8 cellular contexts compared by ENCODE assay signal in genomic region chr10:91796332-91797076, GRCh38. TPM values are rescaled to one million over a fixed set of nuclear protein-coding genes. Genes with fewer than 3 reads are reported as not detected.
DNase-seq lines count a peak whose midpoint lies in the region; ATAC-seq, FAIRE-seq and TF ChIP-seq lines count a peak whose summit lies in the region.

No MANE protein-coding gene starts in this region.

- peaks cover 38% of the 10 kb centered on the region for H3K79me2 ChIP-seq in PC-3 (ENCODE audit: low read length)

- H4K20me1 ChIP-seq in PC-3 (ENCODE audit: low read length) = peaks cover 12% of the 10 kb centered on the region

- no TSS peak for BruUV-seq in PC-3 (replicated peaks; lab: Mats Ljungman, UMichigan)

- TF ChIP-seq CTCF in PC-3 (conservative IDR thresholded peaks at IDR 0.05; ENCODE audit: low read depth, low read length) (no peak), heart left ventricle (IDR thresholded peaks at IDR 0.05) (no peak)

- no peaks in the 10 kb centered on the region for H3F3A ChIP-seq in PC-3 (ENCODE audit: low read length, unreplicated experiment)

- POLR2A ChIA-PET in PC-3 (lab: Charles Lee; ENCODE audit: unreplicated experiment) = no interaction called here

- DNase-seq in GM12891 (ENCODE audit: insufficient read length, low spot score) (no peak), PC-3 (peak; percentile 12), heart left ventricle (peak in 4 of 5 donors; percentile 27 to 43 (median 34)), retina (peak; percentile 37), AG08395 (ENCODE audit: low spot score) (no peak), MG63 (no peak)
- DNase-seq in activated naive CD4-positive, alpha-beta T cell (lab: John Stamatoyannopoulos, UW) = peak in 3 of 4 experiments; percentile 19 to 57 (median 24)

- TF ChIP-seq POLR2A in GM12891 (IDR thresholded peaks at IDR 0.05; ENCODE audit: low read depth, low read length) (no peak), heart left ventricle (IDR thresholded peaks at IDR 0.05) (no peak)

- no peak overlapping the region for H3K9ac ChIP-seq in PC-3 (ENCODE audit: low read length)

- H3K27ac ChIP-seq in PC-3 (ENCODE audit: low read length) (peak overlapping the region; percentile 27), heart left ventricle (peak overlapping the region in 11 of 12 donors; percentile 41 to 98 (median 97))

- peak overlapping the region; percentile 95 for H3K4me2 ChIP-seq in PC-3 (ENCODE audit: low read length)

- 0 out of 2 replicates have a peak, but pooled peaks cover 3% of the 10 kb centered on the region for H3K36me3 ChIP-seq in PC-3 (ENCODE audit: low read depth, low read length)
- H3K36me3 ChIP-seq in heart left ventricle = peaks cover 0 to 5% (median 0%) of the 10 kb centered on the region in 9 donors
- H3K36me3 ChIP-seq in MG63 = peaks cover 13% of the 10 kb centered on the region

- peak overlapping the region; percentile 65; the same call in 1 of the 2 replicates for H2AFZ ChIP-seq in PC-3 (ENCODE audit: low read length)

- ATAC-seq in HG02759 (IDR thresholded peaks at IDR 0.05; ENCODE audit: unreplicated experiment) (peak; percentile 39), PC-3 (peak; percentile 12; the same call in 1 of the 2 replicates), heart left ventricle (peak in 3 of 4 donors; percentile 19 to 42 (median 40))

- peak overlapping the region; percentile 98 for H3K4me3 ChIP-seq in PC-3 (ENCODE audit: low read length)
- H3K4me3 ChIP-seq in heart left ventricle = peak overlapping the region in 11 of 12 donors; percentile 30 to 95 (median 91)
- H3K4me3 ChIP-seq in MG63 = no peak overlapping the region

- no peaks in the 10 kb centered on the region for H3K9me2 ChIP-seq in PC-3 (replicated peaks; ENCODE audit: low read length)

- H3K4me1 ChIP-seq in PC-3 (ENCODE audit: insufficient read depth, low read length) = peaks cover 29% of the 10 kb centered on the region
- peaks cover 0 to 41% (median 26%) of the 10 kb centered on the region in 12 donors for H3K4me1 ChIP-seq in heart left ventricle

- FAIRE-seq in GM12891 (lab: Jason Lieb, UNC) = peak; percentile 68

- H3K9me3 ChIP-seq in PC-3 (ENCODE audit: low read length) (no peaks in the 10 kb centered on the region), heart left ventricle (no peaks in the 10 kb centered on the region), MG63 (no peaks in the 10 kb centered on the region)

- intact Hi-C loops in PC-3 (cut with micrococcal nuclease) = loop anchor here (5.0 kb wide), 1 partner anchor 39 kb away; no protein-coding TSS in a partner anchor
- intact Hi-C loops in heart left ventricle (cut with DNase I) = loop anchor here in 3 of 10 donors (1.0 to 10.0 kb wide), 3 partner anchors 91 to 126 kb away; partner anchors contain the start of genes BTAF1 (in 1 of the 3) and FGFBP3 (in 1 of the 3)

- H3K27me3 ChIP-seq in PC-3 (ENCODE audit: low read length) (no peaks in the 10 kb centered on the region), heart left ventricle (no peaks in the 10 kb centered on the region), MG63 (no peaks in the 10 kb centered on the region)

- CTCF ChIA-PET in PC-3 (lab: Charles Lee) = no interaction called here

- 8 to 24% (median 18%) methylated on average over 11 of the region's 11 CpGs for WGBS in heart left ventricle, 4 donors

TF ChIP-seq in GM12891, 5 proteins besides CTCF, POLR2A, EP300 and RAD21:
- no peak for TF ChIP-seq POLR2AphosphoS5 (IDR thresholded peaks at IDR 0.05; ENCODE audit: low read depth, low read length)
- no peak for TF ChIP-seq SPI1 (IDR thresholded peaks at IDR 0.05; ENCODE audit: low read depth, low read length)
- TF ChIP-seq POU2F2 (IDR thresholded peaks at IDR 0.05; ENCODE audit: low read depth, low read length) = no peak
- TF ChIP-seq TAF1 (IDR thresholded peaks at IDR 0.05; ENCODE audit: low read depth, low read length) = no peak
- no peak for TF ChIP-seq PAX5 (IDR thresholded peaks at IDR 0.05; ENCODE audit: insufficient read depth, low read length, severe bottlenecking)

RNA-seq across cellular contexts. Expression of gene TNKS2, which starts 1.7 kb away (rescaled TPM):
- 4.3 TPM for polyA plus RNA-seq in GM12891 (2012; ENCODE audit: low read depth, missing spikeins)
- total RNA-seq in PC-3 (2014; rRNA removed) = 14.5 and 23.3 TPM in 2 replicates
- 10 to 100 TPM; 10.3 to 24.7 (median 15.4) TPM for total RNA-seq in heart left ventricle
- polyA plus RNA-seq in heart left ventricle = 1 to 10 TPM; 4.0 to 9.2 TPM
- 12.8 and 19.2 TPM in 2 replicates for total RNA-seq in MG63 (2014; rRNA removed; shearing (Covaris generic); ENCODE audit: low replicate concordance)

Comparison
In these comparisons a context has a peak if more than half of its experiments do, and no peak if none do; other contexts are left out.
1. DNase-seq: peak in PC-3 (single experiment), activated naive CD4-positive, alpha-beta T cell (3 of 4), heart left ventricle (4 of 5) and retina (single experiment); none in GM12891 (single experiment), AG08395 (single experiment) and MG63 (single experiment).
2. Peak in every context shown above with its lines, with median percentiles within 50 percentile points of each other: ATAC-seq.